26 cellular contexts compared by ENCODE assay signal in genomic region chr13:24133396-24133795, GRCh38.
"Had no signal": no experiment of that assay in that cellular context is flagged by ENCODE, and none has a peak within 500 bp of the region (broad histone marks: within the 10 kb centered on the region; RNA-seq: fewer than 3 reads in every experiment).

No MANE protein-coding gene starts in this region.

- H3K4me2 ChIP-seq: smooth muscle cell had no signal

- H3K4me1 Mint-ChIP-seq: stimulated activated naive B cell treated with anti-CD40 and anti-IgM and Interleukin-4, amounts not matched to agents 10 μg/mL and 1 μg/mL and 100 μg/mL, for 72 hours had no signal

- FAIRE-seq: endothelial cell of umbilical vein, pancreas had no signal

- DNase-seq: activated CD4-positive, alpha-beta T cell treated with anti-CD3 and anti-CD28 coated beads for 4 hours; activated CD4-positive, alpha-beta T cell treated with anti-CD3 and anti-CD28 coated beads, Interleukin-2, amount 50 U/mL, for 4 hours; activated effector memory CD4-positive, alpha-beta T cell treated with Interleukin-2 at 50 U/mL for 16 hours; activated naive CD4-positive, alpha-beta T cell treated with Interleukin-2 at 50 U/mL for 16 hours; activated naive CD8-positive, alpha-beta T cell treated with anti-CD3 and anti-CD28 coated beads, Interleukin-2, amount 10 ng/mL, durations not matched to agents 7 days and 5 days; activated T-cell treated with anti-CD3 and anti-CD28 coated beads for 4 hours; brain microvascular endothelial cell; dorsolateral prefrontal cortex; effector memory CD4-positive, alpha-beta T cell; foreskin fibroblast; naive B cell; nephron progenitor cell; pancreas; psoas muscle; stimulated activated CD4-positive, alpha-beta T cell treated with anti-CD3 and anti-CD28 coated beads, Interleukin-15, amount 100 ng/mL, for 24 hours; stimulated activated CD4-positive, alpha-beta T cell treated with anti-CD3 and anti-CD28 coated beads, Interleukin-2, amount 100 ng/mL, for 24 hours; stimulated activated naive B cell treated with anti-CD40 and anti-IgM and Interleukin-4, amounts not matched to agents 10 μg/mL and 1 μg/mL and 100 μg/mL, for 72 hours; stomach; thyroid gland; upper lobe of left lung had no signal

- H3K4me3 Mint-ChIP-seq: activated naive CD8-positive, alpha-beta T cell treated with anti-CD3 and anti-CD28 coated beads, Interleukin-2, amount 10 ng/mL, durations not matched to agents 7 days and 5 days; mesothelial cell of epicardium; naive B cell; nephron progenitor cell; stimulated activated naive B cell treated with anti-CD40 and anti-IgM and Interleukin-4, amounts not matched to agents 10 μg/mL and 1 μg/mL and 100 μg/mL, for 72 hours had no signal

- H3K27me3 ChIP-seq: ascending aorta, brain microvascular endothelial cell, dorsolateral prefrontal cortex, pancreas, stomach, thyroid gland, upper lobe of left lung, vagina had no signal

- H3K9me3 ChIP-seq: ascending aorta, pancreas, thyroid gland, vagina had no signal

- ATAC-seq: pancreas; psoas muscle; stimulated activated naive B cell treated with anti-CD40 and anti-IgM and Interleukin-4, amounts not matched to agents 10 μg/mL and 1 μg/mL and 100 μg/mL, for 72 hours had no signal

- H3K4me1 ChIP-seq: ascending aorta, pancreas, psoas muscle, thyroid gland, upper lobe of left lung, vagina had no signal

- H3K4me3 ChIP-seq: ascending aorta, coronary artery, dorsolateral prefrontal cortex, pancreas, psoas muscle, smooth muscle cell, stomach, thyroid gland, upper lobe of left lung, vagina had no signal

- H3K36me3 ChIP-seq: ascending aorta, brain microvascular endothelial cell, pancreas, stomach, thyroid gland, upper lobe of left lung, vagina had no signal

- H3K27ac ChIP-seq: ascending aorta, brain microvascular endothelial cell, coronary artery, dorsolateral prefrontal cortex, pancreas, psoas muscle, stomach, thyroid gland, upper lobe of left lung, vagina had no signal

- H3K27ac Mint-ChIP-seq: activated naive CD8-positive, alpha-beta T cell treated with anti-CD3 and anti-CD28 coated beads, Interleukin-2, amount 10 ng/mL, durations not matched to agents 7 days and 5 days; mesothelial cell of epicardium; nephron progenitor cell; stimulated activated naive B cell treated with anti-CD40 and anti-IgM and Interleukin-4, amounts not matched to agents 10 μg/mL and 1 μg/mL and 100 μg/mL, for 72 hours had no signal
